In genomic region chr5:66241136-66241825, GRCh38 we compare ENCODE assay signal across 1 cellular context.
TF ChIP-seq lines count a peak whose summit lies in the region.

No MANE protein-coding gene starts in this region.

TF ChIP-seq in HepG2, 621 proteins besides CTCF, POLR2A, EP300 and RAD21 (continued from another document):
- no peak for TF ChIP-seq ZNF253 (CRISPR knock-in tag; IDR thresholded peaks at IDR 0.05; ENCODE audit: borderline replicate concordance)
- no peak for TF ChIP-seq NRL (CRISPR knock-in tag; IDR thresholded peaks at IDR 0.05; ENCODE audit: borderline replicate concordance)
- no peak for TF ChIP-seq ZNF629 (CRISPR knock-in tag; conservative IDR thresholded peaks at IDR 0.05)
- no peak for TF ChIP-seq POLR2G (IDR thresholded peaks at IDR 0.05; ENCODE audit: low read depth, low read length)
- TF ChIP-seq JUNB (CRISPR knock-in tag; IDR thresholded peaks at IDR 0.05; ENCODE audit: borderline replicate concordance): no peak
- TF ChIP-seq ZNF839 (CRISPR knock-in tag; IDR thresholded peaks at IDR 0.05; ENCODE audit: borderline replicate concordance): no peak
- TF ChIP-seq HOXA5 (CRISPR knock-in tag; IDR thresholded peaks at IDR 0.05): no peak
- no peak for TF ChIP-seq ZNF34 (CRISPR knock-in tag; IDR thresholded peaks at IDR 0.05; ENCODE audit: borderline replicate concordance)
- TF ChIP-seq, protein P1, sequence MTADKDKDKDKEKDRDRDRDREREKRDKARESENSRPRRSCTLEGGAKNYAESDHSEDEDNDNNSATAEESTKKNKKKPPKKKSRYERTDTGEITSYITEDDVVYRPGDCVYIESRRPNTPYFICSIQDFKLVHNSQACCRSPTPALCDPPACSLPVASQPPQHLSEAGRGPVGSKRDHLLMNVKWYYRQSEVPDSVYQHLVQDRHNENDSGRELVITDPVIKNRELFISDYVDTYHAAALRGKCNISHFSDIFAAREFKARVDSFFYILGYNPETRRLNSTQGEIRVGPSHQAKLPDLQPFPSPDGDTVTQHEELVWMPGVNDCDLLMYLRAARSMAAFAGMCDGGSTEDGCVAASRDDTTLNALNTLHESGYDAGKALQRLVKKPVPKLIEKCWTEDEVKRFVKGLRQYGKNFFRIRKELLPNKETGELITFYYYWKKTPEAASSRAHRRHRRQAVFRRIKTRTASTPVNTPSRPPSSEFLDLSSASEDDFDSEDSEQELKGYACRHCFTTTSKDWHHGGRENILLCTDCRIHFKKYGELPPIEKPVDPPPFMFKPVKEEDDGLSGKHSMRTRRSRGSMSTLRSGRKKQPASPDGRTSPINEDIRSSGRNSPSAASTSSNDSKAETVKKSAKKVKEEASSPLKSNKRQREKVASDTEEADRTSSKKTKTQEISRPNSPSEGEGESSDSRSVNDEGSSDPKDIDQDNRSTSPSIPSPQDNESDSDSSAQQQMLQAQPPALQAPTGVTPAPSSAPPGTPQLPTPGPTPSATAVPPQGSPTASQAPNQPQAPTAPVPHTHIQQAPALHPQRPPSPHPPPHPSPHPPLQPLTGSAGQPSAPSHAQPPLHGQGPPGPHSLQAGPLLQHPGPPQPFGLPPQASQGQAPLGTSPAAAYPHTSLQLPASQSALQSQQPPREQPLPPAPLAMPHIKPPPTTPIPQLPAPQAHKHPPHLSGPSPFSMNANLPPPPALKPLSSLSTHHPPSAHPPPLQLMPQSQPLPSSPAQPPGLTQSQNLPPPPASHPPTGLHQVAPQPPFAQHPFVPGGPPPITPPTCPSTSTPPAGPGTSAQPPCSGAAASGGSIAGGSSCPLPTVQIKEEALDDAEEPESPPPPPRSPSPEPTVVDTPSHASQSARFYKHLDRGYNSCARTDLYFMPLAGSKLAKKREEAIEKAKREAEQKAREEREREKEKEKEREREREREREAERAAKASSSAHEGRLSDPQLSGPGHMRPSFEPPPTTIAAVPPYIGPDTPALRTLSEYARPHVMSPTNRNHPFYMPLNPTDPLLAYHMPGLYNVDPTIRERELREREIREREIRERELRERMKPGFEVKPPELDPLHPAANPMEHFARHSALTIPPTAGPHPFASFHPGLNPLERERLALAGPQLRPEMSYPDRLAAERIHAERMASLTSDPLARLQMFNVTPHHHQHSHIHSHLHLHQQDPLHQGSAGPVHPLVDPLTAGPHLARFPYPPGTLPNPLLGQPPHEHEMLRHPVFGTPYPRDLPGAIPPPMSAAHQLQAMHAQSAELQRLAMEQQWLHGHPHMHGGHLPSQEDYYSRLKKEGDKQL (CRISPR knock-in tag; IDR thresholded peaks at IDR 0.05; ENCODE audit: low read depth): no peak
- no peak for TF ChIP-seq MTF1 (CRISPR knock-in tag; IDR thresholded peaks at IDR 0.05)
TF ChIP-seq in HepG2: peak in this region for 0.
